8 cellular contexts compared by ENCODE assay signal in genomic region chr11:112225753-112226061, GRCh38. TPM values are rescaled to one million over a fixed set of nuclear protein-coding genes. Genes with fewer than 3 reads are reported as not detected.
DNase-seq lines count a peak whose midpoint lies in the region; ATAC-seq and TF ChIP-seq lines count a peak whose summit lies in the region.

No MANE protein-coding gene starts in this region.

- WGBS in trophoblast cell (ENCODE audit: extremely low coverage, insufficient coverage, insufficient read length), result no CpG with 5 or more reads among the region's 8 CpGs

- no peaks in the 10 kb centered on the region for H3K9me3 ChIP-seq in SU-DHL-6 (ENCODE audit: insufficient read depth, low read length)
- H3K9me3 ChIP-seq in trophoblast cell (ENCODE audit: insufficient read depth, low read depth, low read length), result no peaks in the 10 kb centered on the region

- H3K27ac ChIP-seq in SU-DHL-6 (ENCODE audit: low read depth, low read length) (peak overlapping the region; percentile 78), trophoblast cell (ENCODE audit: low read depth, low read length) (peak overlapping the region; percentile 98)

- H3K27me3 ChIP-seq in SU-DHL-6 (ENCODE audit: low read length) (no peaks in the 10 kb centered on the region), trophoblast cell (ENCODE audit: insufficient read depth, low read length) (no peaks in the 10 kb centered on the region)

- H3K4me1 ChIP-seq in trophoblast cell (ENCODE audit: control insufficient read depth in 1 of 2, insufficient read depth in 2 of 2, low read length in 2 of 2), result peaks cover 18 to 23% of the 10 kb centered on the region in 2 experiments

- peaks cover 35% of the 10 kb centered on the region for H3K79me1 ChIP-seq in trophoblast cell (ENCODE audit: low read length)

- TF ChIP-seq CTCF in SU-DHL-6 (IDR thresholded peaks at IDR 0.05; ENCODE audit: insufficient read depth, low read length, poor library complexity, severe bottlenecking) (no peak), fibroblast of the aortic adventitia (IDR thresholded peaks at IDR 0.05; ENCODE audit: insufficient read depth, low read length) (no peak)

- DNase-seq in EH (ENCODE audit: low read depth) (peak; percentile 85), fibroblast of the aortic adventitia (ENCODE audit: low read depth) (no peak), trophoblast cell (no peak), HEK293T (ENCODE audit: extremely low spot score) (no peak), NCI-H2171 (lab: John Stamatoyannopoulos, UW) (no peak), NCI-H2227 (lab: John Stamatoyannopoulos, UW; ENCODE audit: unreplicated experiment) (no peak)

- CTCF ChIA-PET in HEK293T (lab: Yijun Ruan, JAX), result interaction anchor here (0.5 to 0.9 kb wide), 2 partner anchors 52 to 112 kb away, joined by 3 read pairs; no protein-coding TSS in a partner anchor

- peak overlapping the region; percentile 87 for H4K8ac ChIP-seq in trophoblast cell (ENCODE audit: low read depth, low read length)

- H2BK5ac ChIP-seq in trophoblast cell (ENCODE audit: low read depth, low read length, poor library complexity), result peak overlapping the region; percentile 88

- H3K18ac ChIP-seq in trophoblast cell (ENCODE audit: low read length), result peak overlapping the region; percentile 39

- H2BK120ac ChIP-seq in trophoblast cell (ENCODE audit: insufficient read depth, low read length, poor library complexity), result peak overlapping the region; percentile 16

- H3K4me2 ChIP-seq in SU-DHL-6 (ENCODE audit: low read depth, low read length, poor library complexity, severe bottlenecking) (peak overlapping the region; percentile 100), trophoblast cell (ENCODE audit: low read length) (peak overlapping the region; percentile 60)

- H3K79me2 ChIP-seq in SU-DHL-6 (ENCODE audit: insufficient read depth, low read length) (peaks cover 25% of the 10 kb centered on the region), trophoblast cell (ENCODE audit: control insufficient read depth, insufficient read depth, low read length, poor library complexity) (peaks cover 20% of the 10 kb centered on the region)

- H2AFZ ChIP-seq in SU-DHL-6 (ENCODE audit: low read depth, low read length, severe bottlenecking) (peak overlapping the region; percentile 85), trophoblast cell (ENCODE audit: insufficient read depth, low read length, poor library complexity) (peak overlapping the region; percentile 64)

- H3K4me3 ChIP-seq in SU-DHL-6 (ENCODE audit: insufficient read depth, low read length, poor library complexity, severe bottlenecking), result peak overlapping the region; percentile 94
- H3K4me3 ChIP-seq in fibroblast of the aortic adventitia (ENCODE audit: low read depth, low read length), result peak overlapping the region; percentile 93
- peak overlapping the region; percentile 95 for H3K4me3 ChIP-seq in trophoblast cell (ENCODE audit: low read depth, low read length)

- peak overlapping the region; percentile 79 for H4K12ac ChIP-seq in trophoblast cell (ENCODE audit: low read depth, low read length)

- H3K4ac ChIP-seq in trophoblast cell (ENCODE audit: low read depth, low read length), result peak overlapping the region; percentile 6

- H2AK5ac ChIP-seq in trophoblast cell (ENCODE audit: low read length), result peak overlapping the region; percentile 11

- H3K9ac ChIP-seq in SU-DHL-6 (ENCODE audit: low read length) (peak overlapping the region; percentile 89), trophoblast cell (ENCODE audit: low read length) (peak overlapping the region; percentile 88)

- H3F3A ChIP-seq in SU-DHL-6 (ENCODE audit: insufficient read depth), result no peaks in the 10 kb centered on the region

- peak overlapping the region; percentile 37 for H3K14ac ChIP-seq in trophoblast cell (ENCODE audit: low read length)

- H3K9me2 ChIP-seq in SU-DHL-6 (replicated peaks; ENCODE audit: insufficient read depth, low read length), result no peaks in the 10 kb centered on the region

- peak overlapping the region; percentile 86 for H4K91ac ChIP-seq in trophoblast cell (ENCODE audit: low read depth, low read length)

- H3K36me3 ChIP-seq in SU-DHL-6 (ENCODE audit: low read length), result peaks cover 6% of the 10 kb centered on the region; the same call in 1 of the 2 replicates
- H3K36me3 ChIP-seq in trophoblast cell (ENCODE audit: control insufficient read depth in 1 of 2, insufficient read depth in 2 of 2, low read length in 2 of 2), result peaks cover 0 to 9% of the 10 kb centered on the region in 2 experiments

- no peak overlapping the region for H3K23ac ChIP-seq in trophoblast cell (ENCODE audit: low read length)

- peak overlapping the region; percentile 29 for H2BK12ac ChIP-seq in trophoblast cell (ENCODE audit: low read length)

- POLR2A ChIA-PET in HEK293T (lab: Yijun Ruan, JAX), result interaction anchor here (0.6 to 1.9 kb wide), 3 partner anchors 15 to 54 kb away, joined by 3 to 8 read pairs (median 3); no protein-coding TSS in a partner anchor

- no peak for ATAC-seq in HG02623 (IDR thresholded peaks at IDR 0.05; ENCODE audit: unreplicated experiment)

- H4K20me1 ChIP-seq in SU-DHL-6 (ENCODE audit: low read depth, low read length), result no peaks in the 10 kb centered on the region

TF ChIP-seq in HEK293T, 16 proteins besides CTCF, POLR2A, EP300 and RAD21:
- TF ChIP-seq SP1 (IDR thresholded peaks at IDR 0.05) (no peak), FOXA1 (IDR thresholded peaks at IDR 0.05) (no peak), SUZ12 (IDR thresholded peaks at IDR 0.05) (no peak), FOXK2 (IDR thresholded peaks at IDR 0.05) (no peak), HDGF (IDR thresholded peaks at IDR 0.05; ENCODE audit: borderline replicate concordance) (no peak), ARNT (IDR thresholded peaks at IDR 0.05) (no peak), LEF1 (IDR thresholded peaks at IDR 0.05; ENCODE audit: borderline replicate concordance) (no peak), ELF4 (IDR thresholded peaks at IDR 0.05) (no peak), TARDBP (IDR thresholded peaks at IDR 0.05) (no peak), ZNF384 (IDR thresholded peaks at IDR 0.05) (no peak), L3MBTL2 (conservative IDR thresholded peaks at IDR 0.05) (no peak), FOXM1 (IDR thresholded peaks at IDR 0.05; ENCODE audit: borderline replicate concordance) (no peak), BHLHE40 (IDR thresholded peaks at IDR 0.05; ENCODE audit: borderline replicate concordance) (no peak), CTBP1 (IDR thresholded peaks at IDR 0.05; ENCODE audit: borderline replicate concordance) (no peak), NFRKB (IDR thresholded peaks at IDR 0.05) (no peak), PKNOX1 (IDR thresholded peaks at IDR 0.05) (no peak)

RNA-seq across cellular contexts. Expression of gene PTS, which starts 0.5 kb away (rescaled TPM):
- 19.7 and 52.2 TPM in 2 replicates for total RNA-seq in fibroblast of the aortic adventitia (ENCODE audit: low replicate concordance)
- 139 and 148 TPM in 2 replicates for polyA plus RNA-seq in trophoblast cell (2013)

RNA-seq across cellular contexts. Expression of gene PLET1, which starts 35.0 kb away (rescaled TPM):
- not detected in 2 replicates for total RNA-seq in fibroblast of the aortic adventitia (ENCODE audit: low replicate concordance)
- polyA plus RNA-seq in trophoblast cell (2013), result 0.07 and 0.11 TPM in 2 replicates

RNA-seq across cellular contexts. Expression of gene BCO2, which starts 50.4 kb away (rescaled TPM):
- 1.5 and 4.0 TPM in 2 replicates for total RNA-seq in fibroblast of the aortic adventitia (ENCODE audit: low replicate concordance)
- 0.51 and 0.58 TPM in 2 replicates for polyA plus RNA-seq in trophoblast cell (2013)

RNA-seq across cellular contexts. Expression of gene TEX12, which starts 58.5 kb away (rescaled TPM):
- 0.36 TPM in 1 of 2 replicates, not detected in the other for total RNA-seq in fibroblast of the aortic adventitia (ENCODE audit: low replicate concordance)
- polyA plus RNA-seq in trophoblast cell (2013), result 0.04 TPM in 1 of 2 replicates, not detected in the other
